ENCODE assay signal across 24 cellular contexts in the genomic region with DNA sequence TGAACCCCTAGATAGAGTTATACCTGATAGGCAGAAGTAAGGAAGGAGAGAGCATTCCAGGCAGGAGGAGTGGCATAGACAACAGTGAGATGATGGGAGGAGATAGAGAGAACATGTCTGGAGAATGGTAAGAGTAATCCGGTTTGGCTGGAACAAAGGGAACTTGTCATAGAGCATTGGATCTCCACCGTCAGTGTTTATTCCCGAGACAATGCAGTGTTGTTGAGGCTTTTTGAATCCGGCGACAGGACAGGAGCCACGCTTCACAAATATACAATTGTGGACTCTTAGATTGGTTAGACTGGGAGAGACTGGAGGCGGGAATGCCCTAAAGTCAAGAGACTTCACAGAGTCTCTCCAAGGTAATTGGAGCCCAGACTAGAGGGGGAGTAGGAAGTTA.
DNase-seq lines count a peak whose midpoint lies in the region; ATAC-seq and TF ChIP-seq lines count a peak whose summit lies in the region.
"Had no signal": no experiment of that assay in that cellular context is flagged by ENCODE, and none has a peak within 500 bp of the region (broad histone marks: within the 10 kb centered on the region; RNA-seq: fewer than 3 reads in every experiment).

No MANE protein-coding gene starts in this region.

- peaks cover 9 to 20% of the 10 kb centered on the region in 2 experiments for H3K4me1 ChIP-seq in trophoblast cell (ENCODE audit: control insufficient read depth in 1 of 2, insufficient read depth in 2 of 2, low read length in 2 of 2)
- H3K4me1 ChIP-seq in body of pancreas = no peaks in the 10 kb centered on the region

- H3K23ac ChIP-seq in trophoblast cell (ENCODE audit: low read length) = no peak overlapping the region

- no peak overlapping the region for H3K14ac ChIP-seq in trophoblast cell (ENCODE audit: low read length)

- no peak overlapping the region for H2BK5ac ChIP-seq in trophoblast cell (ENCODE audit: low read depth, low read length, poor library complexity)

- DNase-seq in amygdala (lab: John Stamatoyannopoulos, UW) (peak in 37 of 56 donors; percentile 8 to 81 (median 49)), head of caudate nucleus (peak in 32 of 42 donors; percentile 29 to 88 (median 66)), trophoblast cell (peak in 1 of 2 donors; percentile 58), body of pancreas (no peak), HPDE6-E6E7 (ENCODE audit: extremely low spot score) (no peak)
- DNase-seq: activated CD4-positive, alpha-beta T cell treated with anti-CD3 and anti-CD28 coated beads, Interleukin-2, amount 50 U/mL, for 4 hours; activated CD8-positive, alpha-beta memory T cell treated with anti-CD3 and anti-CD28 coated beads, Interleukin-2, amount 10 ng/mL, durations not matched to agents 7 days and 5 days; activated naive CD4-positive, alpha-beta T cell; activated T-cell treated with anti-CD3 and anti-CD28 coated beads, Interleukin-2, amount 50 U/mL, for 4 hours; left ventricle myocardium superior; naive B cell; NCI-H1436 treated with DMSO at 0.1 percent for 48 hours; NCI-H2107; NCI-H748 treated with DMSO at 0.1 percent for 48 hours; psoas muscle; Right ventricle myocardium superior; stimulated activated naive B cell treated with anti-CD40 and anti-IgM and Interleukin-4, amounts not matched to agents 10 μg/mL and 1 μg/mL and 100 μg/mL, for 72 hours had no signal

- TF ChIP-seq POLR2A in body of pancreas (IDR thresholded peaks at IDR 0.05) = no peak

- no peak for TF ChIP-seq CTCF in body of pancreas (IDR thresholded peaks at IDR 0.05)

- no peak overlapping the region for H3K9ac ChIP-seq in trophoblast cell (ENCODE audit: low read length)

- peak overlapping the region; percentile 20 for H3K4me2 ChIP-seq in trophoblast cell (ENCODE audit: low read length)

- peaks cover 3% of the 10 kb centered on the region for H3K79me1 ChIP-seq in trophoblast cell (ENCODE audit: low read length)

- H3K4ac ChIP-seq in trophoblast cell (ENCODE audit: low read depth, low read length) = no peak overlapping the region

- no peak overlapping the region for H3K18ac ChIP-seq in trophoblast cell (ENCODE audit: low read length)

- no peak overlapping the region for H4K91ac ChIP-seq in trophoblast cell (ENCODE audit: low read depth, low read length)

- peaks cover 10 to 11% of the 10 kb centered on the region in 2 experiments for H3K36me3 ChIP-seq in trophoblast cell (ENCODE audit: control insufficient read depth in 1 of 2, insufficient read depth in 2 of 2, low read length in 2 of 2)
- no peaks in the 10 kb centered on the region for H3K36me3 ChIP-seq in body of pancreas (replicated peaks in 1 of 2; ENCODE audit: insufficient read depth in 1 of 2, low read depth in 2 of 2)

- no peak for ATAC-seq in HG03175 (IDR thresholded peaks at IDR 0.05; ENCODE audit: unreplicated experiment)
- no peak for ATAC-seq in body of pancreas
- ATAC-seq: activated CD4-positive, CD25-positive, alpha-beta regulatory T cell treated with anti-CD3 and anti-CD28 coated beads, Interleukin-2, amount 50 U/mL, for 24 hours; activated CD8-positive, alpha-beta memory T cell treated with anti-CD3 and anti-CD28 coated beads, Interleukin-2, amount 10 ng/mL, durations not matched to agents 7 days and 5 days; activated T-cell treated with anti-CD3 and anti-CD28 coated beads, Interleukin-2, amount 50 U/mL, for 4 hours; GM12878; HCT116; left ventricle myocardium superior; Panc1; psoas muscle; stimulated activated naive B cell treated with anti-CD40 and anti-IgM and Interleukin-4, amounts not matched to agents 10 μg/mL and 1 μg/mL and 100 μg/mL, for 72 hours had no signal

- no peak overlapping the region for H2AFZ ChIP-seq in trophoblast cell (ENCODE audit: insufficient read depth, low read length, poor library complexity)

- no peak overlapping the region for H4K12ac ChIP-seq in trophoblast cell (ENCODE audit: low read depth, low read length)

- intact Hi-C loops in head of caudate nucleus (cut with DNase I) (no loop called here), body of pancreas (cut with DNase I) (no loop called here)

- H3K27ac ChIP-seq in trophoblast cell (ENCODE audit: low read depth, low read length) (peak overlapping the region; percentile 61), temporal lobe (ENCODE audit: low read depth, low read length) (peak overlapping the region; percentile 56), body of pancreas (no peak overlapping the region)
- H3K27ac ChIP-seq: neutrophil, psoas muscle had no signal

- H3K79me2 ChIP-seq in trophoblast cell (ENCODE audit: control insufficient read depth, insufficient read depth, low read length, poor library complexity) = peaks cover 22% of the 10 kb centered on the region

- H4K8ac ChIP-seq in trophoblast cell (ENCODE audit: low read depth, low read length) = no peak overlapping the region

- no peak overlapping the region for H2AK5ac ChIP-seq in trophoblast cell (ENCODE audit: low read length)

- H3K4me3 ChIP-seq in trophoblast cell (ENCODE audit: low read depth, low read length) (no peak overlapping the region), body of pancreas (no peak overlapping the region)
- H3K4me3 ChIP-seq: GM12878, psoas muscle had no signal

- no peak overlapping the region for H2BK120ac ChIP-seq in trophoblast cell (ENCODE audit: insufficient read depth, low read length, poor library complexity)

- no CpG with 5 or more reads among the region's 7 CpGs for WGBS in trophoblast cell (ENCODE audit: extremely low coverage, insufficient coverage, insufficient read length)
- 91% methylated on average over 7 of the region's 7 CpGs for WGBS in body of pancreas, 2 donors

- no peak overlapping the region for H2BK12ac ChIP-seq in trophoblast cell (ENCODE audit: low read length)

- H3K27me3 ChIP-seq in trophoblast cell (ENCODE audit: insufficient read depth, low read length) (no peaks in the 10 kb centered on the region), body of pancreas (no peaks in the 10 kb centered on the region)
- H3K27me3 ChIP-seq: neutrophil had no signal

- no peaks in the 10 kb centered on the region for H3K9me3 ChIP-seq in trophoblast cell (ENCODE audit: insufficient read depth, low read depth, low read length)
- H3K9me3 ChIP-seq in body of pancreas = no peaks in the 10 kb centered on the region
- H3K9me3 ChIP-seq: neutrophil, psoas muscle had no signal

Comparison
In these comparisons a context has a peak if more than half of its experiments do, and no peak if none do; other contexts are left out.
1. DNase-seq: peak in amygdala (37 of 56) and head of caudate nucleus (32 of 42); none in body of pancreas (0 of 4) and HPDE6-E6E7 (single experiment).
2. H3K27ac ChIP-seq: peak in trophoblast cell (single experiment) and temporal lobe (single experiment); none in body of pancreas (0 of 4).